ENCODE assay signal across 28 cellular contexts in the genomic region with DNA sequence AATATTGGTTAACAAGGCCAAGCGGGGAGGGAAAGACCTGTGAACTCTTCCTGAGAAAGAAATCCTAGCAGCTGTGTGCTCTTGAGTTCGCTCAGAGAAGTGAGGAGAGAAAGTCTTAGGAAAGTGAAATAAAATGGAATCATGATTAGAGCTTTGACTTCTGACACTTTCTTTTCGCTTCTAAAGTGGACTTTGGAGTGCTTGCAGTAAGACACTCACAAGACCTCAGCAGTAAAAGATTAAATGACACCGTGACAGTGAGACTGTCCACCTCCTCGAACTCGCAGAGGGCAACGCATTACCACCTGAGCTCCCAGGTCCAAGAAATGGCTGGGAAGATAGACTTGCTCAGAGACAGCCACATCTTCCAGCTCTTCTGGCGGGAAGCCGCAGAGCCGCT.
DNase-seq lines count a peak whose midpoint lies in the region; ATAC-seq and TF ChIP-seq lines count a peak whose summit lies in the region.
"Had no signal": no experiment of that assay in that cellular context is flagged by ENCODE, and none has a peak within 500 bp of the region (broad histone marks: within the 10 kb centered on the region; RNA-seq: fewer than 3 reads in every experiment).

No MANE protein-coding gene starts in this region.

- H3K36me3 Mint-ChIP-seq in chondrocyte (ENCODE audit: low read depth): peaks cover 69% of the 10 kb centered on the region
- H3K36me3 Mint-ChIP-seq: IgD-negative memory B cell had no signal

- H3K4me1 ChIP-seq in parathyroid adenoma: peaks cover 49% of the 10 kb centered on the region
- H3K4me1 ChIP-seq: right lobe of liver, tibial artery had no signal

- peak overlapping the region; percentile 22 for H3K27ac ChIP-seq in parathyroid adenoma
- H3K27ac ChIP-seq: right lobe of liver, tibial artery had no signal

- H3K9ac ChIP-seq in parathyroid adenoma: no peak overlapping the region

- H3K4me3 Mint-ChIP-seq in chondrocyte (ENCODE audit: unreplicated experiment): no peak overlapping the region
- H3K4me3 Mint-ChIP-seq: activated CD4-positive, alpha-beta T cell treated with anti-CD3 and anti-CD28 coated beads for 36 hours; B cell; IgD-negative memory B cell; T-helper 2 cell treated with Interferon-gamma antibody and Interleukin-4, amounts not matched to agents 5 μg/mL and 100 μg/mL, for 36 hours had no signal

- no peaks in the 10 kb centered on the region for H3K27me3 Mint-ChIP-seq in chondrocyte (ENCODE audit: low read depth)
- H3K27me3 Mint-ChIP-seq: activated CD4-positive, alpha-beta T cell treated with anti-CD3 and anti-CD28 coated beads for 36 hours; B cell; IgD-negative memory B cell; progenitor cell of endocrine pancreas had no signal

- H3K36me3 ChIP-seq in parathyroid adenoma (ENCODE audit: control insufficient read depth, insufficient read depth, low read length): no peaks in the 10 kb centered on the region

- no peaks in the 10 kb centered on the region for H3K4me1 Mint-ChIP-seq in chondrocyte (ENCODE audit: low read depth)
- H3K4me1 Mint-ChIP-seq: B cell, IgD-negative memory B cell had no signal

- no peak overlapping the region for H3K27ac Mint-ChIP-seq in chondrocyte (ENCODE audit: unreplicated experiment)
- H3K27ac Mint-ChIP-seq: activated CD4-positive, alpha-beta T cell treated with anti-CD3 and anti-CD28 coated beads for 36 hours; B cell; progenitor cell of endocrine pancreas had no signal

- TF ChIP-seq CTCF in chondrocyte (IDR thresholded peaks at IDR 0.05) (no peak), parathyroid adenoma (IDR thresholded peaks at IDR 0.05) (no peak)

- H3K79me2 ChIP-seq in parathyroid adenoma: peaks cover 41% of the 10 kb centered on the region

- no peaks in the 10 kb centered on the region for H3K9me3 ChIP-seq in parathyroid adenoma (ENCODE audit: control insufficient read depth, low read length)
- H3K9me3 ChIP-seq: right lobe of liver, tibial artery had no signal

- H3K4me2 ChIP-seq in parathyroid adenoma (ENCODE audit: low read length): no peak overlapping the region

- peak; percentile 50 for DNase-seq in activated effector memory CD4-positive, alpha-beta T cell treated with anti-CD3 and anti-CD28 coated beads, Interleukin-2, amount 50 U/mL, for 16 hours
- DNase-seq in activated effector memory CD4-positive, alpha-beta T cell treated with Interleukin-2 at 50 U/mL for 16 hours: no peak
- DNase-seq in D341Med (ENCODE audit: low spot score) (peak; percentile 17), chondrocyte (ENCODE audit: low spot score) (peak; percentile 38)
- DNase-seq: activated CD4-positive, alpha-beta T cell treated with anti-CD3 and anti-CD28 coated beads for 36 hours; caudate nucleus; DMS153; erythroblast; mammary epithelial cell; MV-4-11; NCI-H1436 treated with DMSO at 0.1 percent for 48 hours; NCI-H226; NCI-H526 treated with DMSO at 0.1 percent for 48 hours; NK-92 treated with Interleukin-12 subunit alpha and Interleukin-12 subunit beta, amount 100 ng/mL, for 24 hours; right lobe of liver; Right ventricle myocardium superior; stimulated activated CD8-positive, alpha-beta memory T cell treated with anti-CD3 and anti-CD28 coated beads, Interleukin-4, amount 100 ng/mL, for 48 hours had no signal

- H3K4me3 ChIP-seq in parathyroid adenoma (ENCODE audit: low read depth, low read length): no peak overlapping the region
- H3K4me3 ChIP-seq: right lobe of liver, tibial artery had no signal

- H3K9me3 Mint-ChIP-seq in chondrocyte (ENCODE audit: low read depth): no peaks in the 10 kb centered on the region
- H3K9me3 Mint-ChIP-seq: IgD-negative memory B cell; T-helper 2 cell treated with Interferon-gamma antibody and Interleukin-4, amounts not matched to agents 5 μg/mL and 100 μg/mL, for 36 hours had no signal

- ATAC-seq in GM21447 (IDR thresholded peaks at IDR 0.05; ENCODE audit: unreplicated experiment) (no peak), GM21825 (IDR thresholded peaks at IDR 0.05; ENCODE audit: unreplicated experiment) (no peak)
- ATAC-seq in activated CD4-positive, CD25-positive, alpha-beta regulatory T cell treated with anti-CD3 and anti-CD28 coated beads, Interleukin-2, amount 50 U/mL, for 24 hours: no peak
- ATAC-seq: activated CD4-positive, alpha-beta T cell treated with anti-CD3 and anti-CD28 coated beads for 36 hours; HCT116; right lobe of liver; SK-N-SH treated with all-trans-retinoic acid at 6 μM for 48 hours had no signal

- no peak overlapping the region for H2AFZ ChIP-seq in parathyroid adenoma

- H3K27me3 ChIP-seq in parathyroid adenoma (ENCODE audit: control insufficient read depth, insufficient read depth, low read length): no peaks in the 10 kb centered on the region
- H3K27me3 ChIP-seq: right lobe of liver, tibial artery had no signal
